In genomic region chr6:23826587-23826986, GRCh38 we compare ENCODE assay signal across 20 cellular contexts.
"Had no signal": no experiment of that assay in that cellular context is flagged by ENCODE, and none has a peak within 500 bp of the region (broad histone marks: within the 10 kb centered on the region; RNA-seq: fewer than 3 reads in every experiment).

No MANE protein-coding gene starts in this region.

- DNase-seq: effector memory CD4-positive, alpha-beta T cell; foreskin fibroblast; glutamatergic neuron; islet precursor cell; mucosa of descending colon; naive thymus-derived CD8-positive, alpha-beta T cell; psoas muscle; spleen; stimulated activated CD4-positive, alpha-beta T cell treated with anti-CD3 and anti-CD28 coated beads, Interleukin-15, amount 100 ng/mL, for 24 hours; stimulated activated CD4-positive, alpha-beta T cell treated with anti-CD3 and anti-CD28 coated beads, Interleukin-1b, Interleukin-23, amount 100 ng/mL, for 48 hours; stimulated activated CD4-positive, alpha-beta T cell treated with anti-CD3 and anti-CD28 coated beads, Interleukin-4, amount 100 ng/mL, for 24 hours; tibial artery; upper lobe of right lung had no signal

- ATAC-seq: esophagus mucosa; gastroesophageal sphincter; left lobe of liver; mucosa of descending colon; naive thymus-derived CD8-positive, alpha-beta T cell; psoas muscle; sciatic nerve; stimulated activated memory B cell treated with anti-CD40 and anti-IgM and Interleukin-4, amounts not matched to agents 10 μg/mL and 1 μg/mL and 100 μg/mL, for 72 hours; upper lobe of right lung had no signal

- H3K27me3 ChIP-seq: gastroesophageal sphincter, neutrophil, spleen, tibial artery, upper lobe of right lung, vagina had no signal

- H3K9me3 ChIP-seq: mucosa of descending colon, neutrophil, psoas muscle, tibial artery, upper lobe of right lung, vagina had no signal

- H3K4me3 ChIP-seq: gastroesophageal sphincter, mucosa of descending colon, psoas muscle, spleen, tibial artery, upper lobe of right lung, vagina had no signal

- H3K36me3 ChIP-seq: gastroesophageal sphincter, neutrophil, spleen, tibial artery, upper lobe of right lung, vagina had no signal

- H3K4me1 ChIP-seq: gastroesophageal sphincter, psoas muscle, spleen, tibial artery, upper lobe of right lung, vagina had no signal
